Comparison of ENCODE assay signal across 9 cellular contexts in the genomic region with DNA sequence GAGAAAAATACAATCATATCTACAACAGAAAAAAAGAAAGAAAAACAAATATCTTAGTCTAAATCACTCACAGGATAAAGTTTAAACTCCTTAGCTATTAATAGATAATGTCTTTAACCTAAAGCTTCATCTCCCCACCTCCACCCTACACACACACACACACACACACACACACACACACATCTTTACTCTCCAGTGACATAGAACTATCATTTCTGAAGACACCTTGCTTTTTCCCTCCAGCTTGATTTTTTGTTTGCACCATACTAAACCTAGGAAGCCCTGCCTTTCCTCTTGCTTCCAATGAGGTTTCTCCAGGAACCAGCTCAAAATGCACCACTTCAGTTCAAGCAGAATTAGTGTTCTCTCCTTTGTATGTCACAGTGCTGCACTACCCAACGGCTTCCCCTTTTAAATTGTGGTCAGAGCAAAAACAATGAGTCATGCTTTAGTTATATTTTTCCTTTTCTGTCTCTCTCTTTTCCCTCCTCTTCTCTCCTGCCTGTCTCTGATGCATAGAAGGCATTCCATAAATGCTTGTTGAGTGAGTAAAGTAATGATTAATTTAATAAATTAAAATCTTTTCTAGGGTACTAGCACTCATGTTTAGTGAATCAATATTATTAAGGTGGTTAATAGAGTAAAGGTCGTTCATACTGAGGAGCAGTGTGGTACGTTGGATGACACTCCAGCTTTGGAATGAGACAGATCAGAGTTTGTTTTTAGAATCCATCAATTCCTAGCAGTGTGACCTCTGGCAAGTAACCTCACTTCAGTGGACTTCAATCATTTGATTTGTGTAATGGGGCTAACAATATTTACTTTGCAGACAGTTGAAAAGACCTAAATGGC. TPM values are rescaled to one million over a fixed set of nuclear protein-coding genes. Genes with fewer than 3 reads are reported as not detected.
A peak's percentile ranks its signal among the peaks of the same experiment; 100 is the strongest.
DNase-seq lines count a peak whose midpoint lies in the region; ATAC-seq and TF ChIP-seq lines count a peak whose summit lies in the region.
"Had no signal": no experiment of that assay in that cellular context is flagged by ENCODE, and none has a peak within 500 bp of the region (broad histone marks: within the 10 kb centered on the region; RNA-seq: fewer than 3 reads in every experiment).

No MANE protein-coding gene starts in this region.

- no peak for TF ChIP-seq POLR2A in IMR-90 (IDR thresholded peaks at IDR 0.05; ENCODE audit: low read depth, low read length)

- ATAC-seq in GM19023 (IDR thresholded peaks at IDR 0.05; ENCODE audit: unreplicated experiment) (peak; percentile 45), IMR-90 (ENCODE audit: low read depth) (peak; percentile 90)
- ATAC-seq: body of pancreas had no signal

- no peaks in the 10 kb centered on the region for H3K27me3 ChIP-seq in A673 (replicated peaks; ENCODE audit: insufficient read depth, low read depth, low read length, poor library complexity)
- no peaks in the 10 kb centered on the region; the same call in 1 of the 2 replicates for H3K27me3 ChIP-seq in IMR-90 (ENCODE audit: control insufficient read depth, insufficient read depth, low read length)
- no peaks in the 10 kb centered on the region for H3K27me3 ChIP-seq in CD4-positive, alpha-beta memory T cell (ENCODE audit: insufficient read depth, low read length)
- H3K27me3 ChIP-seq: body of pancreas had no signal

- BruUV-seq in A673 (replicated peaks; lab: Mats Ljungman, UMichigan) (no TSS peak), IMR-90 (replicated peaks; lab: Mats Ljungman, UMichigan) (no TSS peak)

- TF ChIP-seq CTCF in A673 (conservative IDR thresholded peaks at IDR 0.05; ENCODE audit: low read depth, low read length) (no peak), IMR-90 (conservative IDR thresholded peaks at IDR 0.05; ENCODE audit: low read depth, low read length) (no peak), osteocyte (IDR thresholded peaks at IDR 0.05) (no peak)

- H3K4me2 ChIP-seq in IMR-90 (ENCODE audit: low read depth, low read length) = peak overlapping the region; percentile 60

- H3K36me3 ChIP-seq in A673 (ENCODE audit: insufficient read depth, low read length, poor library complexity, severe bottlenecking) (no peaks in the 10 kb centered on the region), IMR-90 (ENCODE audit: control insufficient read depth, insufficient read depth, low read length) (no peaks in the 10 kb centered on the region)
- H3K36me3 ChIP-seq in CD4-positive, alpha-beta memory T cell (ENCODE audit: insufficient read depth, low read length) = no peaks in the 10 kb centered on the region

- no peak overlapping the region for H2AK9ac ChIP-seq in IMR-90 (replicated peaks; ENCODE audit: low read depth, low read length, poor library complexity)

- no CpG with 5 or more reads among the region's 3 CpGs for WGBS in IMR-90 (ENCODE audit: extremely low coverage in 2 of 2, insufficient read length in 1 of 2), 2 experiments

- H3K79me1 ChIP-seq in IMR-90 (ENCODE audit: low read depth in 1 of 2, low read length in 2 of 2) = no peaks in the 10 kb centered on the region

- H3K27ac Mint-ChIP-seq in osteocyte (ENCODE audit: unreplicated experiment) = peak overlapping the region; percentile 91
- H3K27ac Mint-ChIP-seq in CD4-positive, alpha-beta memory T cell = no peak overlapping the region

- POLR2A ChIA-PET in A673 (lab: Charles Lee; ENCODE audit: low non-redundant PET) (no interaction called here), IMR-90 (lab: Charles Lee; ENCODE audit: unreplicated experiment) (no interaction called here)
- POLR2A ChIA-PET in CD4-positive, alpha-beta memory T cell (lab: Charles Lee; ENCODE audit: partially characterized antibody) = no interaction called here

- H2AFZ ChIP-seq in IMR-90 (replicated peaks; ENCODE audit: low read length, poor library complexity) = no peak overlapping the region

- peak overlapping the region; percentile 51 for H2BK20ac ChIP-seq in IMR-90 (ENCODE audit: low read depth, low read length)

- no peak overlapping the region for H3K4me3 ChIP-seq in A673 (ENCODE audit: low read depth, low read length, poor library complexity, severe bottlenecking)
- H3K4me3 ChIP-seq in IMR-90 (ENCODE audit: insufficient read depth, low read depth, low read length) = no peak overlapping the region
- no peak overlapping the region for H3K4me3 ChIP-seq in CD4-positive, alpha-beta memory T cell (ENCODE audit: low read length in 2 of 2)
- H3K4me3 ChIP-seq: body of pancreas had no signal

- H3K14ac ChIP-seq in IMR-90 (replicated peaks; ENCODE audit: low read depth, low read length) = no peak overlapping the region

- no peak overlapping the region for H4K8ac ChIP-seq in IMR-90 (ENCODE audit: low read depth in 2 of 2, low read length in 2 of 2)

- H4K20me1 ChIP-seq in IMR-90 (ENCODE audit: insufficient read depth, low read length) = no peaks in the 10 kb centered on the region

- peak overlapping the region; percentile 81 for H2BK5ac ChIP-seq in IMR-90 (ENCODE audit: low read depth, low read length, poor library complexity, severe bottlenecking)

- no peak overlapping the region for H3K23ac ChIP-seq in IMR-90 (ENCODE audit: low read depth, low read length)

- TF ChIP-seq RAD21 in IMR-90 (IDR thresholded peaks at IDR 0.05; ENCODE audit: low read length) = no peak

- CTCF ChIA-PET in A673 (lab: Charles Lee) (no interaction called here), IMR-90 (lab: Yijun Ruan, JAX) (no interaction called here)
- CTCF ChIA-PET in CD4-positive, alpha-beta memory T cell (lab: Charles Lee; ENCODE audit: partially characterized antibody) = no interaction called here

- no peak overlapping the region for H3K4ac ChIP-seq in IMR-90 (ENCODE audit: low read depth, low read length)

- no peaks in the 10 kb centered on the region for H3K36me3 Mint-ChIP-seq in osteocyte (ENCODE audit: unreplicated experiment)
- no peaks in the 10 kb centered on the region for H3K36me3 Mint-ChIP-seq in CD4-positive, alpha-beta memory T cell

- H3K56ac ChIP-seq in IMR-90 (ENCODE audit: extremely low read depth, insufficient read depth, low read length) = no peak overlapping the region

- H3K27me3 Mint-ChIP-seq in osteocyte (ENCODE audit: unreplicated experiment) = no peaks in the 10 kb centered on the region
- no peaks in the 10 kb centered on the region for H3K27me3 Mint-ChIP-seq in CD4-positive, alpha-beta memory T cell

- no peak overlapping the region for H2BK15ac ChIP-seq in IMR-90 (ENCODE audit: low read depth, low read length)

- no peak overlapping the region for H2AK5ac ChIP-seq in IMR-90 (ENCODE audit: low read depth, low read length)

- no peaks in the 10 kb centered on the region for H3K9me1 ChIP-seq in IMR-90 (ENCODE audit: insufficient read depth, low read length)

- in situ Hi-C loops in IMR-90 (cut with MboI; ENCODE audit: low sequenced_read_pairs) = no loop called here

- H4K5ac ChIP-seq in IMR-90 (ENCODE audit: low read depth, low read length) = no peak overlapping the region

- no peaks in the 10 kb centered on the region for H3K9me3 ChIP-seq in A673 (ENCODE audit: low read depth, low read length, poor library complexity, severe bottlenecking)
- H3K9me3 ChIP-seq in IMR-90 (ENCODE audit: control insufficient read depth, insufficient read depth, low read length) = no peaks in the 10 kb centered on the region
- H3K9me3 ChIP-seq in CD4-positive, alpha-beta memory T cell (ENCODE audit: control insufficient read depth in 1 of 2, low read length in 2 of 2) = no peaks in the 10 kb centered on the region
- H3K9me3 ChIP-seq: body of pancreas had no signal

- peak; percentile 25 for DNase-seq in A673 (ENCODE audit: low spot score)
- DNase-seq in IMR-90 = peak; percentile 85
- peak; percentile 82 for DNase-seq in astrocyte of the hippocampus (ENCODE audit: low read depth, low spot score)
- no peak for DNase-seq in osteocyte (ENCODE audit: extremely low spot score, unreplicated experiment)
- DNase-seq in NCI-H82 (lab: John Stamatoyannopoulos, UW) = no peak
- no peak for DNase-seq in COLO668 (lab: John Stamatoyannopoulos, UW; ENCODE audit: unreplicated experiment)
- no peak for DNase-seq in CD4-positive, alpha-beta memory T cell

- no peak overlapping the region for H4K91ac ChIP-seq in IMR-90 (ENCODE audit: insufficient read depth, low read depth, low read length)

- peak overlapping the region; percentile 39; the same call in 1 of the 2 replicates for H3K18ac ChIP-seq in IMR-90 (ENCODE audit: low read depth, low read length)

- no peaks in the 10 kb centered on the region for H3K4me1 ChIP-seq in A673 (ENCODE audit: insufficient read depth, low read length, poor library complexity, severe bottlenecking)
- no peaks in the 10 kb centered on the region; the same call in 1 of the 2 replicates for H3K4me1 ChIP-seq in IMR-90 (ENCODE audit: control insufficient read depth, insufficient read depth, low read length)
- peaks cover 16% of the 10 kb centered on the region for H3K4me1 ChIP-seq in CD4-positive, alpha-beta memory T cell (ENCODE audit: insufficient read depth, low read length)
- H3K4me1 ChIP-seq: body of pancreas had no signal

- H3K9ac ChIP-seq in IMR-90 (ENCODE audit: low read depth, low read length) = no peak overlapping the region

- dilution Hi-C loops in IMR-90 (cut with HindIII; ENCODE audit: low sequenced_read_pairs, unreplicated experiment) = no loop called here

- intact Hi-C loops in A673 (cut with micrococcal nuclease; ENCODE audit: unreplicated experiment) = no loop called here
- intact Hi-C loops in IMR-90 (cut with micrococcal nuclease) = no loop called here
- intact Hi-C loops in CD4-positive, alpha-beta memory T cell (cut with micrococcal nuclease) = no loop called here

- no peak overlapping the region for H3K27ac ChIP-seq in A673 (ENCODE audit: low read depth, low read length, poor library complexity, severe bottlenecking)
- no peak overlapping the region for H3K27ac ChIP-seq in IMR-90 (ENCODE audit: insufficient read depth, low read length)
- no peak overlapping the region for H3K27ac ChIP-seq in CD4-positive, alpha-beta memory T cell (ENCODE audit: low read depth, low read length)
- H3K27ac ChIP-seq: body of pancreas had no signal

- H2BK120ac ChIP-seq in IMR-90 (ENCODE audit: low read depth, low read length) = peak overlapping the region; percentile 59

- peak overlapping the region; percentile 55 for H3K4me3 Mint-ChIP-seq in osteocyte (ENCODE audit: unreplicated experiment)
- peak overlapping the region in 1 of 8 donors; percentile 35 for H3K4me3 Mint-ChIP-seq in CD4-positive, alpha-beta memory T cell

- peaks cover 56% of the 10 kb centered on the region for H3K4me1 Mint-ChIP-seq in osteocyte (ENCODE audit: unreplicated experiment)
- peaks cover 6 to 27% (median 12%) of the 10 kb centered on the region in 4 donors for H3K4me1 Mint-ChIP-seq in CD4-positive, alpha-beta memory T cell

- peaks cover 2% of the 10 kb centered on the region for H3K9me3 Mint-ChIP-seq in osteocyte (ENCODE audit: unreplicated experiment)
- no peaks in the 10 kb centered on the region for H3K9me3 Mint-ChIP-seq in CD4-positive, alpha-beta memory T cell

TF ChIP-seq in IMR-90, 13 proteins besides CTCF, POLR2A, EP300 and RAD21 (continues in another document):
- no peak for TF ChIP-seq CHD1 (IDR thresholded peaks at IDR 0.05; ENCODE audit: low read depth, low read length)

RNA-seq across cellular contexts. Expression of gene RTL3, which starts 5.9 kb away (rescaled TPM):
- not detected in 2 replicates for total RNA-seq in A673 (2021)
- 0.83 and 1.1 TPM in 2 replicates for total RNA-seq in IMR-90 (2012; rRNA removed)
- 1.1 and 1.2 TPM in 2 replicates for polyA plus RNA-seq in IMR-90 (2012; rRNA removed)
- polyA plus RNA-seq in IMR-90 (2012; cell fraction: cytosol; rRNA removed) = 0.26 and 0.57 TPM in 2 replicates
- 0.24 and 0.44 TPM in 2 replicates for polyA plus RNA-seq in IMR-90 (2012; cell fraction: nucleus; rRNA removed; ENCODE audit: low replicate concordance)
- total RNA-seq in osteocyte = 0.18 TPM in 1 of 2 replicates, not detected in the other
- not detected for total RNA-seq in CD4-positive, alpha-beta memory T cell
- not detected for polyA plus RNA-seq in CD4-positive, alpha-beta memory T cell

Comparison
In these comparisons a context has a peak if more than half of its experiments do, and no peak if none do; other contexts are left out.
1. DNase-seq: peak in A673 (single experiment), IMR-90 (single experiment) and astrocyte of the hippocampus (single experiment); none in osteocyte (single experiment), NCI-H82 (single experiment), COLO668 (single experiment) and CD4-positive, alpha-beta memory T cell (0 of 5).